Comparison of ENCODE assay signal across 29 cellular contexts in the genomic region with DNA sequence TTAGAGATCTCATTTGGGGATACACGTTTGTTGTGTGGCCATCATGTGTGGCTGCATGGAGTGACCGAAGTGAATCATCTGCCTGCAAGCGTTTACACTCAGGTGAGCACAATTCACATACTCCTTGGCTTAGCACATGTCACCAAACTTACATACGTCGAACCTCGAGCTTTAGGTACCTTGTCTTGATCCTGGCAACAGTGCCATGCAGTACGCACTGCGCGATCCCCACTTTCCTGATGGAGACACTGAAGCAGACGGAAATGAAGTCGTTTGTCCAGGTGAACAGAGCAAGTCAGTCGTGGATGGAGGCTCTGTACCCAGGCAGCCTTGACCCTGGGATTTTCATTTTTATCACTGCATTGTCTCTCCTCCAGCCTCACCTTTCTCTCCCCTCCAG.
"Had no signal": no experiment of that assay in that cellular context is flagged by ENCODE, and none has a peak within 500 bp of the region (broad histone marks: within the 10 kb centered on the region; RNA-seq: fewer than 3 reads in every experiment).

No MANE protein-coding gene starts in this region.

- H3K27ac Mint-ChIP-seq: activated CD4-positive, alpha-beta T cell treated with anti-CD3 and anti-CD28 coated beads for 36 hours; activated naive CD4-positive, alpha-beta T cell treated with anti-CD3 and anti-CD28 coated beads, Interleukin-2, amount 10 ng/mL, durations not matched to agents 7 days and 5 days; activated naive CD8-positive, alpha-beta T cell treated with anti-CD3 and anti-CD28 coated beads, Interleukin-2, amount 10 ng/mL, durations not matched to agents 7 days and 5 days; activated T-helper 1 cell treated with anti-CD3 and anti-CD28 coated beads, Interleukin-12 subunit alpha, Interleukin-12 subunit beta, Interleukin-2, Interleukin-4 antibody, amounts not matched to agents 30 ng/mL and 10 ng/mL and 1 ng/mL, durations not matched to agents 14 hours and 24 hours and 36 hours; stimulated activated memory B cell treated with anti-CD40 and anti-IgM and Interleukin-4, amounts not matched to agents 10 μg/mL and 1 μg/mL and 100 μg/mL, for 72 hours; stimulated activated naive CD8-positive, alpha-beta T cell treated with anti-CD3 and anti-CD28 coated beads, Interleukin-15, amount 100 ng/mL, for 72 hours; T-cell had no signal

- H3K36me3 ChIP-seq: breast epithelium, esophagus squamous epithelium, left lung, lower lobe of right lung, pancreas, prostate gland, sigmoid colon, suprapubic skin, tibial artery had no signal

- H3K4me1 Mint-ChIP-seq: activated CD4-positive, alpha-beta T cell treated with anti-CD3 and anti-CD28 coated beads for 36 hours; activated naive CD4-positive, alpha-beta T cell treated with anti-CD3 and anti-CD28 coated beads, Interleukin-2, amount 10 ng/mL, durations not matched to agents 7 days and 5 days; activated naive CD8-positive, alpha-beta T cell treated with anti-CD3 and anti-CD28 coated beads, Interleukin-2, amount 10 ng/mL, durations not matched to agents 7 days and 5 days; stimulated activated memory B cell treated with anti-CD40 and anti-IgM and Interleukin-4, amounts not matched to agents 10 μg/mL and 1 μg/mL and 100 μg/mL, for 72 hours; stimulated activated naive CD8-positive, alpha-beta T cell treated with anti-CD3 and anti-CD28 coated beads, Interleukin-15, amount 100 ng/mL, for 72 hours; T-cell had no signal

- H3K4me3 Mint-ChIP-seq: activated CD4-positive, alpha-beta T cell treated with anti-CD3 and anti-CD28 coated beads for 36 hours; activated naive CD4-positive, alpha-beta T cell treated with anti-CD3 and anti-CD28 coated beads, Interleukin-2, amount 10 ng/mL, durations not matched to agents 7 days and 5 days; activated naive CD8-positive, alpha-beta T cell treated with anti-CD3 and anti-CD28 coated beads, Interleukin-2, amount 10 ng/mL, durations not matched to agents 7 days and 5 days; activated T-helper 1 cell treated with anti-CD3 and anti-CD28 coated beads, Interleukin-12 subunit alpha, Interleukin-12 subunit beta, Interleukin-2, Interleukin-4 antibody, amounts not matched to agents 30 ng/mL and 10 ng/mL and 1 ng/mL, durations not matched to agents 14 hours and 24 hours and 36 hours; stimulated activated memory B cell treated with anti-CD40 and anti-IgM and Interleukin-4, amounts not matched to agents 10 μg/mL and 1 μg/mL and 100 μg/mL, for 72 hours; stimulated activated naive CD8-positive, alpha-beta T cell treated with anti-CD3 and anti-CD28 coated beads, Interleukin-15, amount 100 ng/mL, for 72 hours; T-cell had no signal

- H3K36me3 Mint-ChIP-seq: activated naive CD4-positive, alpha-beta T cell treated with anti-CD3 and anti-CD28 coated beads, Interleukin-2, amount 10 ng/mL, durations not matched to agents 7 days and 5 days; activated naive CD8-positive, alpha-beta T cell treated with anti-CD3 and anti-CD28 coated beads, Interleukin-2, amount 10 ng/mL, durations not matched to agents 7 days and 5 days; stimulated activated memory B cell treated with anti-CD40 and anti-IgM and Interleukin-4, amounts not matched to agents 10 μg/mL and 1 μg/mL and 100 μg/mL, for 72 hours; T-cell had no signal

- H3K9me3 ChIP-seq: breast epithelium, esophagus squamous epithelium, left lung, lower lobe of right lung, mucosa of descending colon, pancreas, prostate gland, sigmoid colon, suprapubic skin, tibial artery had no signal

- H3K9me3 Mint-ChIP-seq: activated naive CD4-positive, alpha-beta T cell treated with anti-CD3 and anti-CD28 coated beads, Interleukin-2, amount 10 ng/mL, durations not matched to agents 7 days and 5 days; activated naive CD8-positive, alpha-beta T cell treated with anti-CD3 and anti-CD28 coated beads, Interleukin-2, amount 10 ng/mL, durations not matched to agents 7 days and 5 days; activated T-helper 1 cell treated with anti-CD3 and anti-CD28 coated beads, Interleukin-12 subunit alpha, Interleukin-12 subunit beta, Interleukin-2, Interleukin-4 antibody, amounts not matched to agents 30 ng/mL and 10 ng/mL and 1 ng/mL, durations not matched to agents 14 hours and 24 hours and 36 hours; stimulated activated memory B cell treated with anti-CD40 and anti-IgM and Interleukin-4, amounts not matched to agents 10 μg/mL and 1 μg/mL and 100 μg/mL, for 72 hours; stimulated activated naive CD8-positive, alpha-beta T cell treated with anti-CD3 and anti-CD28 coated beads, Interleukin-15, amount 100 ng/mL, for 72 hours; T-cell had no signal

- H3K27me3 Mint-ChIP-seq: activated CD4-positive, alpha-beta T cell treated with anti-CD3 and anti-CD28 coated beads for 36 hours; stimulated activated memory B cell treated with anti-CD40 and anti-IgM and Interleukin-4, amounts not matched to agents 10 μg/mL and 1 μg/mL and 100 μg/mL, for 72 hours; stimulated activated naive CD8-positive, alpha-beta T cell treated with anti-CD3 and anti-CD28 coated beads, Interleukin-15, amount 100 ng/mL, for 72 hours; T-cell had no signal

- H3K4me3 ChIP-seq: breast epithelium, esophagus squamous epithelium, left lung, lower lobe of right lung, mucosa of descending colon, pancreas, prostate gland, sigmoid colon, suprapubic skin, tibial artery had no signal

- H3K27ac ChIP-seq: breast epithelium, left lung, lower lobe of right lung, pancreas, prostate gland, suprapubic skin, tibial artery had no signal

- DNase-seq: activated CD4-positive, alpha-beta T cell treated with anti-CD3 and anti-CD28 coated beads for 36 hours; activated CD4-positive, alpha-beta T cell treated with anti-CD3 and anti-CD28 coated beads, Interleukin-2, amount 50 U/mL, for 4 hours; activated CD4-positive, CD25-positive, alpha-beta regulatory T cell; activated effector memory CD4-positive, alpha-beta T cell treated with anti-CD3 and anti-CD28 coated beads, Interleukin-2, amount 50 U/mL, for 16 hours; activated naive CD4-positive, alpha-beta T cell treated with anti-CD3 and anti-CD28 coated beads, Interleukin-2, amount 10 ng/mL, durations not matched to agents 7 days and 5 days; activated naive CD8-positive, alpha-beta T cell treated with anti-CD3 and anti-CD28 coated beads, Interleukin-2, amount 10 ng/mL, durations not matched to agents 7 days and 5 days; activated T-cell treated with anti-CD3 and anti-CD28 coated beads, Interleukin-2, amount 50 U/mL, for 1 hour; effector CD8-positive, alpha-beta T cell; esophagus squamous epithelium; kidney glomerular epithelial cell; left lung; lower lobe of right lung; mucosa of descending colon; nucleus accumbens; pancreas; retina; sigmoid colon; small intestine; stimulated activated CD4-positive, alpha-beta T cell treated with anti-CD3 and anti-CD28 coated beads, Interleukin-1b, Interleukin-23, amount 100 ng/mL, for 48 hours; stimulated activated CD4-positive, alpha-beta T cell treated with anti-CD3 and anti-CD28 coated beads, Interleukin-4, amount 100 ng/mL, for 4 hours; stimulated activated CD8-positive, alpha-beta memory T cell treated with anti-CD3 and anti-CD28 coated beads, Interleukin-4, amount 100 ng/mL, for 48 hours; stimulated activated naive CD8-positive, alpha-beta T cell treated with anti-CD3 and anti-CD28 coated beads, Interleukin-15, amount 100 ng/mL, for 72 hours; T-cell had no signal

- H3K4me1 ChIP-seq: breast epithelium, left lung, lower lobe of right lung, pancreas, prostate gland had no signal

- H3K27me3 ChIP-seq: breast epithelium, esophagus squamous epithelium, left lung, pancreas, sigmoid colon, suprapubic skin, tibial artery had no signal
